ENCODE assay signal across 8 cellular contexts in the genomic region with DNA sequence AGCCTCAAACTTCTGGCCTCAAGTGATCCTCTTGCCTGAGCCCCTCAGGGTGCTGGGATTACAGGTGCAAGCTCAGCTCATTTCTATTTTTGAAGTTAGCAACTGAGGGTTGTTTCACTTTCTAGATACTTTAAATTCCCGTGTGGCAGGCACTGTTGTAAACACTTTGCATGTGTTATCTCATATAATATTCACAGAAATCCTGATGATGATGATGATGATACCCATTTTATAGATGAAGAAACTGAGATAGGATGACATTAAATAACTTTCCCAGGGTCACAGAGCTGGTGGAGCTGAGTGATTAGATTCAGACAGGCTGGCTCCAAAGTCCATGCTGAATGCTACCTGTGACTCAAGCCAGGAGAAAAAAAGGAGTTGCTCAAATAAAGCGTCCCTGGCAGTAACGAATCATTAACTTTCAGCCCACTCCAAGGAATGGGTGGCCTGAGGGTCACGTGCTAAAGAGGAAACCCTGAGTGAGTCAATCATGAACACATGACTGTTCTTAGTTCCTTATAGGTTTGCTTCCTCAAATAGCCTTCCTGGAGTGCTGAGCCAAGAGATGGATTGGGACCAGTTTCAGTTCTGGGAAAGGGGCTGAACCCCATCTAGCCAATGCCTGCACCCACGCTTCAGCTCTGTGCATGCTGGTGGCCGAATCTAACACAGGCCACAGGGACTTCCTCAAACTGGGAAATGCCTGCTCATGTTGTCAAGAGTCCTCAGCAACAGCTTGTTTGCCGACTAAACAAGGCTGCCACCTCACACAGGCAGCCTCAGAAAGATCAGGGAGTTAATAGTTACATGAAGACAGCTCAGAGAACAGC. TPM values are rescaled to one million over a fixed set of nuclear protein-coding genes. Genes with fewer than 3 reads are reported as not detected.
A peak's percentile ranks its signal among the peaks of the same experiment; 100 is the strongest.
DNase-seq lines count a peak whose midpoint lies in the region; ATAC-seq and TF ChIP-seq lines count a peak whose summit lies in the region.

No MANE protein-coding gene starts in this region.

- no peaks in the 10 kb centered on the region for H3K4me1 ChIP-seq in prostate gland (replicated peaks)

- H3K27me3 ChIP-seq in prostate gland (replicated peaks; ENCODE audit: insufficient read depth) = no peaks in the 10 kb centered on the region

- H3K9me3 ChIP-seq in prostate gland = no peaks in the 10 kb centered on the region

- peak overlapping the region; percentile 23 for H3K4me3 ChIP-seq in NB4 (ENCODE audit: low read depth, low read length)
- H3K4me3 ChIP-seq in prostate gland = no peak overlapping the region

- WGBS in prostate gland = 14% methylated on average over 7 of the region's 7 CpGs

- no peaks in the 10 kb centered on the region for H3K36me3 ChIP-seq in prostate gland

- ATAC-seq in GM18505 (IDR thresholded peaks at IDR 0.05; ENCODE audit: unreplicated experiment) (peak; percentile 60), HG02798 (IDR thresholded peaks at IDR 0.05; ENCODE audit: poor library complexity, unreplicated experiment) (peak; percentile 66), Right ventricle myocardium superior (ENCODE audit: poor library complexity) (peak; percentile 89)

- intact Hi-C loops in Right ventricle myocardium superior (cut with DNase I) = no loop called here
- intact Hi-C loops in prostate gland (cut with DNase I) = no loop called here

- TF ChIP-seq POLR2A in GM18505 (IDR thresholded peaks at IDR 0.05; ENCODE audit: borderline replicate concordance, extremely low read depth, insufficient read depth, insufficient read length) = peak; percentile 28
- TF ChIP-seq POLR2A in NB4 (IDR thresholded peaks at IDR 0.05; ENCODE audit: extremely low read depth, insufficient read length) = peak; percentile 31
- no peak for TF ChIP-seq POLR2A in prostate gland (IDR thresholded peaks at IDR 0.05)

- TF ChIP-seq CTCF in NB4 (IDR thresholded peaks at IDR 0.05; ENCODE audit: low read depth, low read length) (no peak), prostate gland (IDR thresholded peaks at IDR 0.05) (peak in 1 of 4 experiments; percentile 6)

- DNase-seq in Ammon's horn (ENCODE audit: low spot score) (peak; percentile 85), NB4 (ENCODE audit: low read depth) (peak; percentile 94), Right ventricle myocardium superior (peak; percentile 80), prostate gland (ENCODE audit: low spot score) (peak; percentile 86), hepatic stellate cell (ENCODE audit: low spot score) (no peak)
- DNase-seq in activated T-cell treated with anti-CD3 and anti-CD28 coated beads, Interleukin-2, amount 50 U/mL, for 48 hours = peak; percentile 33 to 36

- H3K27ac ChIP-seq in prostate gland = peak overlapping the region; percentile 75 to 85

RNA-seq across cellular contexts. Expression of a gene that starts 52.8 kb away (rescaled TPM):
- 2.4 TPM for total RNA-seq in Right ventricle myocardium superior
- 100 to 1,000 TPM; 241 to 302 TPM for total RNA-seq in prostate gland

Comparison
In these comparisons a context has a peak if more than half of its experiments do, and no peak if none do; other contexts are left out.
1. RNA of a gene that starts 52.8 kb away (total RNA-seq): 241 to 302 TPM in prostate gland; 2.4 TPM in Right ventricle myocardium superior (single experiment); every median in the first group is over 10 times any median in the second.
2. Peak in every context shown above with its lines, with median percentiles within 50 percentile points of each other: ATAC-seq.